Comparison of ENCODE assay signal across 8 cellular contexts in genomic region chr1:58755468-58755872, GRCh38. TPM values are rescaled to one million over a fixed set of nuclear protein-coding genes. Genes with fewer than 3 reads are reported as not detected.
DNase-seq lines count a peak whose midpoint lies in the region; ATAC-seq lines count a peak whose summit lies in the region.

No MANE protein-coding gene starts in this region.

- H3K9me3 ChIP-seq in KOPT-K1 (ENCODE audit: insufficient read depth, low read length, poor library complexity, severe bottlenecking): no peaks in the 10 kb centered on the region

- no peaks in the 10 kb centered on the region for H3K36me3 ChIP-seq in KOPT-K1 (ENCODE audit: insufficient read depth, low read length)

- no peaks in the 10 kb centered on the region for H3K36me3 Mint-ChIP-seq in stimulated activated memory B cell treated with anti-CD40 and anti-IgM and Interleukin-4, amounts not matched to agents 10 μg/mL and 1 μg/mL and 100 μg/mL, for 72 hours

- no peaks in the 10 kb centered on the region for H3K9me3 Mint-ChIP-seq in stimulated activated memory B cell treated with anti-CD40 and anti-IgM and Interleukin-4, amounts not matched to agents 10 μg/mL and 1 μg/mL and 100 μg/mL, for 72 hours

- no peak overlapping the region for H3K4me3 Mint-ChIP-seq in stimulated activated memory B cell treated with anti-CD40 and anti-IgM and Interleukin-4, amounts not matched to agents 10 μg/mL and 1 μg/mL and 100 μg/mL, for 72 hours

- H3K4me1 Mint-ChIP-seq in stimulated activated memory B cell treated with anti-CD40 and anti-IgM and Interleukin-4, amounts not matched to agents 10 μg/mL and 1 μg/mL and 100 μg/mL, for 72 hours: peaks cover 12% of the 10 kb centered on the region

- H3K27ac Mint-ChIP-seq in stimulated activated memory B cell treated with anti-CD40 and anti-IgM and Interleukin-4, amounts not matched to agents 10 μg/mL and 1 μg/mL and 100 μg/mL, for 72 hours: peak overlapping the region; percentile 49

- no peaks in the 10 kb centered on the region for H3K27me3 Mint-ChIP-seq in stimulated activated memory B cell treated with anti-CD40 and anti-IgM and Interleukin-4, amounts not matched to agents 10 μg/mL and 1 μg/mL and 100 μg/mL, for 72 hours

- peak; percentile 85 for ATAC-seq in GM19025 (IDR thresholded peaks at IDR 0.05; ENCODE audit: low read depth, unreplicated experiment)
- peak; percentile 59 for ATAC-seq in stimulated activated memory B cell treated with anti-CD40 and anti-IgM and Interleukin-4, amounts not matched to agents 10 μg/mL and 1 μg/mL and 100 μg/mL, for 72 hours
- ATAC-seq in HG03039 (IDR thresholded peaks at IDR 0.05; ENCODE audit: unreplicated experiment): no peak

- in situ Hi-C loops in ACHN (cut with HindIII; ENCODE audit: low pct_ligation_motif_present, low pct_unique_long_range_greater_than_20kb, low sequenced_read_pairs): no loop called here

- DNase-seq in ACHN: peak; percentile 90
- DNase-seq in activated CD4-positive, alpha-beta T cell treated with anti-CD3 and anti-CD28 coated beads for 1 hour: peak; percentile 22
- peak; percentile 99 for DNase-seq in dermis blood vessel endothelial cell
- DNase-seq in mucosa of gallbladder (ENCODE audit: low spot score): peak; percentile 75

- H3K27ac ChIP-seq in KOPT-K1 (ENCODE audit: low read depth, low read length, poor library complexity, severe bottlenecking): peak overlapping the region; percentile 41

RNA-seq across cellular contexts. Expression of gene JUN, which starts 28.4 kb away (rescaled TPM):
- 73.5 and 159 TPM in 2 replicates for total RNA-seq in dermis blood vessel endothelial cell
- total RNA-seq in mucosa of gallbladder: 135 TPM

RNA-seq across cellular contexts. Expression of gene MYSM1, which starts 55.6 kb away (rescaled TPM):
- total RNA-seq in dermis blood vessel endothelial cell: 16.2 and 19.5 TPM in 2 replicates
- total RNA-seq in mucosa of gallbladder: 22.5 TPM

Comparison
In these comparisons a context has a peak if more than half of its experiments do, and no peak if none do; other contexts are left out.
1. DNase-seq: peak in every context shown above with its lines; median percentile 99 in dermis blood vessel endothelial cell; 90 in ACHN; 75 in mucosa of gallbladder; 22 in activated CD4-positive, alpha-beta T cell treated with anti-CD3 and anti-CD28 coated beads for 1 hour.